ENCODE assay signal across 11 cellular contexts in the genomic region with DNA sequence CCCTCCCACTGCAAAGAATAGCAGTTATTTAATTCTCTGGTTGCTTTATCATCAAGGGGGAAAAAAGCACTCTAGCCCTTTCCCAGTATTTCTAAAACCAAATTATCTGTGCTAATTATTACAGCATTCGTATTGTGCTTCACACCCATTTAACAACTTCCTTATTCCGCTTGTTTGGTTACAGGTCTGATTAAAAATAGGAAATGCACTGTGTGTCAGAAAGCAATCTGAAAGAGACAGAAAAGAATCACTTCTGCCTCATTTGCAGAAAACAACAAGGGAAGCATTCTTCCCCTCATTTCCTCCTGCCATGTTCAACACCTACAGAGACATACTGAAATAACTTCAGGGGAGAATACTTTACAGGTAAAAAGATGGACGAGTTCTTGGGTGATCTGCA.
A peak's percentile ranks its signal among the peaks of the same experiment; 100 is the strongest.
DNase-seq lines count a peak whose midpoint lies in the region; ATAC-seq and TF ChIP-seq lines count a peak whose summit lies in the region.
"Had no signal": no experiment of that assay in that cellular context is flagged by ENCODE, and none has a peak within 500 bp of the region (broad histone marks: within the 10 kb centered on the region; RNA-seq: fewer than 3 reads in every experiment).

No MANE protein-coding gene starts in this region.

- H3K4me3 Mint-ChIP-seq in activated naive CD8-positive, alpha-beta T cell = no peak overlapping the region
- H3K4me3 Mint-ChIP-seq in activated naive CD8-positive, alpha-beta T cell treated with anti-CD3 and anti-CD28 coated beads for 36 hours = no peak overlapping the region
- H3K4me3 Mint-ChIP-seq in activated T-helper 1 cell treated with anti-CD3 and anti-CD28 coated beads, Interleukin-12 subunit alpha, Interleukin-12 subunit beta, Interleukin-2, Interleukin-4 antibody, amounts not matched to agents 30 ng/mL and 10 ng/mL and 1 ng/mL, durations not matched to agents 14 hours and 24 hours and 36 hours = peak overlapping the region; percentile 56
- no peak overlapping the region for H3K4me3 Mint-ChIP-seq in type B pancreatic cell

- H3K27me3 Mint-ChIP-seq in activated naive CD8-positive, alpha-beta T cell = no peaks in the 10 kb centered on the region
- no peaks in the 10 kb centered on the region for H3K27me3 Mint-ChIP-seq in activated naive CD8-positive, alpha-beta T cell treated with anti-CD3 and anti-CD28 coated beads for 36 hours
- H3K27me3 Mint-ChIP-seq in activated T-helper 1 cell treated with anti-CD3 and anti-CD28 coated beads, Interleukin-12 subunit alpha, Interleukin-12 subunit beta, Interleukin-2, Interleukin-4 antibody, amounts not matched to agents 30 ng/mL and 10 ng/mL and 1 ng/mL, durations not matched to agents 14 hours and 24 hours and 36 hours (ENCODE audit: insufficient read depth) = peaks cover 3% of the 10 kb centered on the region
- no peaks in the 10 kb centered on the region for H3K27me3 Mint-ChIP-seq in type B pancreatic cell
- H3K27me3 Mint-ChIP-seq: progenitor cell of endocrine pancreas had no signal

- no peaks in the 10 kb centered on the region for H3K9me3 Mint-ChIP-seq in activated naive CD8-positive, alpha-beta T cell (ENCODE audit: low read depth)
- H3K9me3 Mint-ChIP-seq in activated naive CD8-positive, alpha-beta T cell treated with anti-CD3 and anti-CD28 coated beads for 36 hours = no peaks in the 10 kb centered on the region
- H3K9me3 Mint-ChIP-seq in activated T-helper 1 cell treated with anti-CD3 and anti-CD28 coated beads, Interleukin-12 subunit alpha, Interleukin-12 subunit beta, Interleukin-2, Interleukin-4 antibody, amounts not matched to agents 30 ng/mL and 10 ng/mL and 1 ng/mL, durations not matched to agents 14 hours and 24 hours and 36 hours = no peaks in the 10 kb centered on the region
- no peaks in the 10 kb centered on the region for H3K9me3 Mint-ChIP-seq in type B pancreatic cell

- TF ChIP-seq CTCF in type B pancreatic cell (conservative IDR thresholded peaks at IDR 0.05) = no peak

- peak overlapping the region; percentile 75 for H3K27ac Mint-ChIP-seq in activated naive CD8-positive, alpha-beta T cell
- no peak overlapping the region for H3K27ac Mint-ChIP-seq in activated naive CD8-positive, alpha-beta T cell treated with anti-CD3 and anti-CD28 coated beads for 36 hours
- H3K27ac Mint-ChIP-seq in activated T-helper 1 cell treated with anti-CD3 and anti-CD28 coated beads, Interleukin-12 subunit alpha, Interleukin-12 subunit beta, Interleukin-2, Interleukin-4 antibody, amounts not matched to agents 30 ng/mL and 10 ng/mL and 1 ng/mL, durations not matched to agents 14 hours and 24 hours and 36 hours = peak overlapping the region; percentile 83
- H3K27ac Mint-ChIP-seq in type B pancreatic cell = no peak overlapping the region
- H3K27ac Mint-ChIP-seq: progenitor cell of endocrine pancreas had no signal

- H3K4me1 Mint-ChIP-seq in activated naive CD8-positive, alpha-beta T cell (ENCODE audit: low read depth) = peaks cover 49% of the 10 kb centered on the region
- peaks cover 48% of the 10 kb centered on the region for H3K4me1 Mint-ChIP-seq in activated naive CD8-positive, alpha-beta T cell treated with anti-CD3 and anti-CD28 coated beads for 36 hours
- H3K4me1 Mint-ChIP-seq in activated T-helper 1 cell treated with anti-CD3 and anti-CD28 coated beads, Interleukin-12 subunit alpha, Interleukin-12 subunit beta, Interleukin-2, Interleukin-4 antibody, amounts not matched to agents 30 ng/mL and 10 ng/mL and 1 ng/mL, durations not matched to agents 14 hours and 24 hours and 36 hours (ENCODE audit: low read depth) = peaks cover 55% of the 10 kb centered on the region
- H3K4me1 Mint-ChIP-seq in type B pancreatic cell (ENCODE audit: unreplicated experiment) = peaks cover 4% of the 10 kb centered on the region

- peak overlapping the region; percentile 73 for H3K27ac ChIP-seq in temporal lobe (ENCODE audit: low read depth, low read length)

- H3K36me3 Mint-ChIP-seq in activated naive CD8-positive, alpha-beta T cell = peaks cover 3% of the 10 kb centered on the region
- H3K36me3 Mint-ChIP-seq in activated naive CD8-positive, alpha-beta T cell treated with anti-CD3 and anti-CD28 coated beads for 36 hours = peaks cover 18% of the 10 kb centered on the region
- H3K36me3 Mint-ChIP-seq in activated T-helper 1 cell treated with anti-CD3 and anti-CD28 coated beads, Interleukin-12 subunit alpha, Interleukin-12 subunit beta, Interleukin-2, Interleukin-4 antibody, amounts not matched to agents 30 ng/mL and 10 ng/mL and 1 ng/mL, durations not matched to agents 14 hours and 24 hours and 36 hours (ENCODE audit: low read depth) = peaks cover 19% of the 10 kb centered on the region
- no peaks in the 10 kb centered on the region for H3K36me3 Mint-ChIP-seq in type B pancreatic cell

- intact Hi-C loops in activated T-helper 1 cell treated with anti-CD3 and anti-CD28 coated beads, Interleukin-12 subunit alpha, Interleukin-12 subunit beta, Interleukin-2, Interleukin-4 antibody, amounts not matched to agents 30 ng/mL and 10 ng/mL and 1 ng/mL, durations not matched to agents 14 hours and 24 hours and 36 hours (cut with micrococcal nuclease) = no loop called here

- peak; percentile 46 for ATAC-seq in HG02870 (IDR thresholded peaks at IDR 0.05; ENCODE audit: unreplicated experiment)

- no peak for DNase-seq in activated naive CD8-positive, alpha-beta T cell treated with anti-CD3 and anti-CD28 coated beads for 36 hours
- DNase-seq in activated T-helper 1 cell treated with anti-CD3 and anti-CD28 coated beads, Interleukin-12 subunit alpha, Interleukin-12 subunit beta, Interleukin-2, Interleukin-4 antibody, amounts not matched to agents 30 ng/mL and 10 ng/mL and 1 ng/mL, durations not matched to agents 14 hours and 24 hours and 36 hours (ENCODE audit: low spot score) = no peak
- no peak for DNase-seq in NCI-H526 (lab: John Stamatoyannopoulos, UW)
- DNase-seq in NCI-H2171 (lab: John Stamatoyannopoulos, UW) = no peak
- DNase-seq in type B pancreatic cell (ENCODE audit: extremely low spot score, unreplicated experiment) = no peak
- DNase-seq: head of caudate nucleus; stimulated activated CD4-positive, alpha-beta T cell treated with anti-CD3 and anti-CD28 coated beads, Interleukin-4, amount 100 ng/mL, for 4 hours had no signal

Comparison
In these comparisons a context has a peak if more than half of its experiments do, and no peak if none do; other contexts are left out.
1. H3K27ac Mint-ChIP-seq: peak in activated naive CD8-positive, alpha-beta T cell (single experiment) and activated T-helper 1 cell treated with anti-CD3 and anti-CD28 coated beads, Interleukin-12 subunit alpha, Interleukin-12 subunit beta, Interleukin-2, Interleukin-4 antibody, amounts not matched to agents 30 ng/mL and 10 ng/mL and 1 ng/mL, durations not matched to agents 14 hours and 24 hours and 36 hours (single experiment); none in activated naive CD8-positive, alpha-beta T cell treated with anti-CD3 and anti-CD28 coated beads for 36 hours (single experiment) and type B pancreatic cell (single experiment).